In the genomic region with DNA sequence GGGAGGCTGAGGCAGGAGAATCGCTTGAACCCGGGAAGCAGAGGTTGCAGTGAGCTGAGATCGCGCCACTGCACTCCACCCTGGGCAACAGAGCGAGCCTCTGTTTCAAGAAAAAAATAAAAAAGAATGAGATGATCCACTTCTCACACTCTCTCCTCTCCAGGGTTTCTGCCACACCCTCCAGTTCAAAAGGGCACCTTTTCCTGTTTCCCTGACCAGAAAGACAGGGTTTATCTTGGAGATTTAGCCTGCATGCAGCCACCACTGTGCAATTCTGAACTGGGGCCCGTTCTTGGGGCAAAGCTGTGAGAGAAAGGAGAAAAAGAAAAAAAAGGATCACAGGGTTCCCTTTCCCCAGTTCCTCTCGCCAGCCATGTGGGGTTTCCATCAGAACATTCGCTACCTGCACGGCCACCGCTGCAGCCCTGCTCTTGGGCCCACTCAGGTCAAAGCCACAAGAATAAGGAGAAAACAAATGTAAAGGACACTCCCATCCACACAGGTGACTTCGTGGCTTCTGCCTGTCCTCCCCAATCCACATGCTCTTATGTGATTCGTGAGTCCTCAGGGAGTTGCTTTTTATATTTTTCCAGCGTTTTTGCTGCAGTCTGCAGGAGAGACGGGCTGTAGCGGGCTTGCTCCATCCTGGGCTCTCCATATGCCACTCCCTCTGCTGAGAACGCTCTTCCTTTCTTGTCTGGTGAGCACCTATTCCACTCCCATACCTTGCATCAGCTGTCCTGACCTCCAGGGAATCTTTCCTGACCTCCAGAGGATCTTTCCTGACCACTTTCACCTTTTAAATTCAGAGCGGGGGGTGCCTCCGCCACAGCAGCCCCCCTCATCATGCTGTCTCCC, we compare ENCODE assay signal across 17 cellular contexts. TPM values are rescaled to one million over a fixed set of nuclear protein-coding genes. Genes with fewer than 3 reads are reported as not detected.
DNase-seq lines count a peak whose midpoint lies in the region; ATAC-seq and TF ChIP-seq lines count a peak whose summit lies in the region.
"Had no signal": no experiment of that assay in that cellular context is flagged by ENCODE, and none has a peak within 500 bp of the region (broad histone marks: within the 10 kb centered on the region; RNA-seq: fewer than 3 reads in every experiment).

No MANE protein-coding gene starts in this region.

- H3K27me3 ChIP-seq in GM23338 (ENCODE audit: insufficient read depth) = no peaks in the 10 kb centered on the region
- H3K27me3 ChIP-seq in endodermal cell (ENCODE audit: control insufficient read depth, insufficient read depth, low read length, poor library complexity, severe bottlenecking) = no peaks in the 10 kb centered on the region
- H3K27me3 ChIP-seq in right atrium auricular region = no peaks in the 10 kb centered on the region
- H3K27me3 ChIP-seq: BE2C had no signal

- intact Hi-C loops in sciatic nerve (cut with DNase I) = no loop called here

- H3K4me1 Mint-ChIP-seq in GM23338 (peaks cover 40% of the 10 kb centered on the region), endodermal cell (peaks cover 13% of the 10 kb centered on the region)

- H3K9me3 ChIP-seq in endodermal cell (ENCODE audit: control insufficient read depth, low read length) (no peaks in the 10 kb centered on the region), right atrium auricular region (no peaks in the 10 kb centered on the region)
- H3K9me3 ChIP-seq: BE2C had no signal

- no peaks in the 10 kb centered on the region for H3F3A ChIP-seq in GM23338 (replicated peaks; ENCODE audit: low read depth)

- peak; percentile 82 for ATAC-seq in GM23338
- ATAC-seq in sciatic nerve = peak; percentile 38
- ATAC-seq: Panc1, Right ventricle myocardium inferior had no signal

- peaks cover 45% of the 10 kb centered on the region for H3K79me2 ChIP-seq in GM23338 (replicated peaks; ENCODE audit: insufficient read depth)

- 0 out of 2 replicates have a peak, but pooled peaks cover 5% of the 10 kb centered on the region for H4K20me1 ChIP-seq in GM23338 (replicated peaks; ENCODE audit: insufficient read depth)

- peak overlapping the region; percentile 55; the same call in 1 of the 2 replicates for H3K27ac ChIP-seq in GM23338 (ENCODE audit: low read depth)
- H3K27ac ChIP-seq in endodermal cell (ENCODE audit: low read depth, low read length) = peak overlapping the region; percentile 24
- no peak overlapping the region for H3K27ac ChIP-seq in right atrium auricular region
- H3K27ac ChIP-seq: GM23248, SK-N-MC had no signal

- H3K9ac ChIP-seq in endodermal cell (ENCODE audit: extremely low read depth, low read length, poor library complexity, severe bottlenecking) = no peak overlapping the region
- H3K9ac ChIP-seq: GM23248 had no signal

- 88 to 92% methylated on average over 12 to 18 of the region's 18 CpGs for WGBS in endodermal cell (ENCODE audit: insufficient coverage in 1 of 2, insufficient read length in 1 of 2), 2 experiments

- H3K4me1 ChIP-seq in GM23338 (ENCODE audit: insufficient read depth) = peaks cover 21% of the 10 kb centered on the region
- no peaks in the 10 kb centered on the region for H3K4me1 ChIP-seq in endodermal cell (ENCODE audit: control insufficient read depth, insufficient read depth, low read length)
- no peaks in the 10 kb centered on the region for H3K4me1 ChIP-seq in right atrium auricular region
- H3K4me1 ChIP-seq: BE2C had no signal

- peak; percentile 48 for DNase-seq in GM23338 (ENCODE audit: low spot score)
- peak; percentile 38 for DNase-seq in NCI-H2227 (lab: John Stamatoyannopoulos, UW; ENCODE audit: unreplicated experiment)
- no peak for DNase-seq in endodermal cell
- no peak for DNase-seq in sciatic nerve (ENCODE audit: low spot score)
- DNase-seq in right atrium auricular region (ENCODE audit: low spot score) = no peak
- no peak for DNase-seq in KBM-7
- DNase-seq in AML-193 (lab: John Stamatoyannopoulos, UW) = no peak
- DNase-seq: BE2C; CD4-positive, alpha-beta memory T cell; GM23248; Karpas-422; NCI-H2081; NCI-H446; NCI-H748 treated with DMSO at 0.1 percent for 48 hours had no signal

- no peaks in the 10 kb centered on the region for H3K9me2 ChIP-seq in GM23338 (ENCODE audit: insufficient read depth)

- H3K4me2 ChIP-seq in GM23338 = peak overlapping the region; percentile 55; the same call in 1 of the 2 replicates

- no peak overlapping the region; the same call in 2 of the 3 replicates for H3K4me3 Mint-ChIP-seq in GM23338
- H3K4me3 Mint-ChIP-seq in endodermal cell = no peak overlapping the region
- H3K4me3 Mint-ChIP-seq: CD4-positive, alpha-beta memory T cell had no signal

- H3K36me3 ChIP-seq in GM23338 (ENCODE audit: insufficient read depth) (no peaks in the 10 kb centered on the region), endodermal cell (ENCODE audit: control insufficient read depth, insufficient read depth, low read length) (no peaks in the 10 kb centered on the region), right atrium auricular region (no peaks in the 10 kb centered on the region)

- peak overlapping the region; percentile 36; the same call in 1 of the 2 replicates for H3K27ac Mint-ChIP-seq in GM23338
- no peak overlapping the region for H3K27ac Mint-ChIP-seq in endodermal cell

- no peak overlapping the region for H3K4me3 ChIP-seq in GM23338
- no peak overlapping the region for H3K4me3 ChIP-seq in endodermal cell (ENCODE audit: low read length)
- H3K4me3 ChIP-seq in right atrium auricular region = no peak overlapping the region
- H3K4me3 ChIP-seq: GM23248, SK-N-MC had no signal

- H2AFZ ChIP-seq in GM23338 = no peak overlapping the region
- H2AFZ ChIP-seq: GM23248 had no signal

- in situ Hi-C loops in KBM-7 (cut with MboI; ENCODE audit: low pct_unique_long_range_greater_than_20kb, low sequenced_read_pairs) = no loop called here

- TF ChIP-seq CTCF in GM23338 (conservative IDR thresholded peaks at IDR 0.05; ENCODE audit: low read depth in 2 of 2) (no peak), endodermal cell (conservative IDR thresholded peaks at IDR 0.05) (no peak), right atrium auricular region (IDR thresholded peaks at IDR 0.05) (no peak)

- H3K36me3 Mint-ChIP-seq in GM23338 (ENCODE audit: low read depth) = peaks cover 3% of the 10 kb centered on the region; the same call in 2 of the 3 replicates
- H3K36me3 Mint-ChIP-seq in endodermal cell (ENCODE audit: low read depth) = no peaks in the 10 kb centered on the region
- H3K36me3 Mint-ChIP-seq: CD4-positive, alpha-beta memory T cell had no signal

- H3K9me3 Mint-ChIP-seq in GM23338 (no peaks in the 10 kb centered on the region), endodermal cell (no peaks in the 10 kb centered on the region)

- peaks cover 6% of the 10 kb centered on the region for H3K27me3 Mint-ChIP-seq in GM23338 (ENCODE audit: insufficient read depth, low read depth, poor library complexity)
- H3K27me3 Mint-ChIP-seq in endodermal cell (ENCODE audit: insufficient read depth) = no peaks in the 10 kb centered on the region

TF ChIP-seq in GM23338, 12 proteins besides CTCF, POLR2A, EP300 and RAD21:
- no peak for TF ChIP-seq EZH2phosphoT487 (IDR thresholded peaks at IDR 0.05; ENCODE audit: unreplicated experiment)
- no peak for TF ChIP-seq NANOG (IDR thresholded peaks at IDR 0.05; ENCODE audit: borderline replicate concordance)
- no peak for TF ChIP-seq ZNF331 (CRISPR knock-in tag; IDR thresholded peaks at IDR 0.05; ENCODE audit: low read depth)
TF ChIP-seq in GM23338: peak in this region for 0.

RNA-seq across cellular contexts. Expression of a gene that starts 26.4 kb away (rescaled TPM):
- total RNA-seq in GM23338 (2014; rRNA removed; shearing (Covaris generic)) = 49.2 and 53.5 TPM in 2 replicates
- 37.9 and 40.2 TPM in 2 replicates for polyA plus RNA-seq in GM23338 (2016; fragmentation: Nextera tagmentation; extraction: Ambion mirVana)
- total RNA-seq in endodermal cell = 10 to 100 TPM; 13.5 to 14.2 TPM
- 23.3 TPM for polyA plus RNA-seq in endodermal cell (2013, experiment 1 of 2)
- 22.1 TPM for polyA plus RNA-seq in endodermal cell (2013, experiment 2 of 2)
- total RNA-seq in sciatic nerve = 4.0 TPM
- not detected for total RNA-seq in right atrium auricular region
- total RNA-seq: Right ventricle myocardium inferior had no signal
- polyA plus RNA-seq: CD4-positive, alpha-beta memory T cell had no signal

Comparison
In these comparisons a context has a peak if more than half of its experiments do, and no peak if none do; other contexts are left out.
1. DNase-seq: peak in GM23338 (single experiment) and NCI-H2227 (single experiment); none in endodermal cell (single experiment), sciatic nerve (single experiment), right atrium auricular region (single experiment), KBM-7 (single experiment) and AML-193 (0 of 2).
2. H3K27ac ChIP-seq: peak in GM23338 (single experiment) and endodermal cell (single experiment); none in right atrium auricular region (0 of 2).